In genomic region chr22:19761022-19761499, GRCh38 we compare ENCODE assay signal across 15 cellular contexts. TPM values are rescaled to one million over a fixed set of nuclear protein-coding genes. Genes with fewer than 3 reads are reported as not detected.
DNase-seq lines count a peak whose midpoint lies in the region; ATAC-seq and TF ChIP-seq lines count a peak whose summit lies in the region.
"Had no signal": no experiment of that assay in that cellular context is flagged by ENCODE, and none has a peak within 500 bp of the region (broad histone marks: within the 10 kb centered on the region; RNA-seq: fewer than 3 reads in every experiment).

No MANE protein-coding gene starts in this region.

- H2AK5ac ChIP-seq in mesenchymal stem cell (ENCODE audit: low read length, severe bottlenecking), result no peak overlapping the region

- peak overlapping the region in 5 of 12 donors; percentile 13 to 36 (median 28) for H3K4me3 ChIP-seq in heart left ventricle
- H3K4me3 ChIP-seq in mesenchymal stem cell (ENCODE audit: insufficient read depth in 1 of 2, low read depth in 1 of 2, low read length in 2 of 2), result peak overlapping the region in 1 of 2 experiments; percentile 41
- peak overlapping the region; percentile 6 to 27 for H3K4me3 ChIP-seq in aorta (ENCODE audit: low read length in 2 of 2)

- ATAC-seq in Right ventricle myocardium inferior, result no peak
- ATAC-seq in heart left ventricle, result no peak
- ATAC-seq in activated T-helper 17 cell treated with anti-CD3 and anti-CD28 coated beads, Interleukin-2, amount 50 U/mL, for 72 hours (replicated peaks), result no peak
- no peak for ATAC-seq in aorta (ENCODE audit: low FRiP score)
- ATAC-seq in GM18858 (IDR thresholded peaks at IDR 0.05; ENCODE audit: unreplicated experiment), result no peak
- ATAC-seq: activated CD4-positive, CD25-positive, alpha-beta regulatory T cell treated with anti-CD3 and anti-CD28 coated beads, Interleukin-2, amount 50 U/mL, for 24 hours; activated T-cell treated with anti-CD3 and anti-CD28 coated beads, Interleukin-2, amount 50 U/mL, for 4 hours had no signal

- no peak overlapping the region for H2AFZ ChIP-seq in mesenchymal stem cell (ENCODE audit: low read depth, low read length)

- no peak overlapping the region for H4K8ac ChIP-seq in mesenchymal stem cell (ENCODE audit: low read length)

- no peak overlapping the region for H3K27ac Mint-ChIP-seq in activated T-helper 17 cell treated with anti-CD3 and anti-CD28 coated beads, Interleukin-2, amount 50 U/mL, for 72 hours
- H3K27ac Mint-ChIP-seq: nephron; stimulated activated naive CD8-positive, alpha-beta T cell treated with anti-CD3 and anti-CD28 coated beads, Interleukin-15, Interleukin-2, amounts not matched to agents 100 ng/mL and 50 ng/mL, for 24 hours had no signal

- no peak overlapping the region for H2BK15ac ChIP-seq in mesenchymal stem cell (ENCODE audit: low read depth, poor library complexity, severe bottlenecking)

- H3K9me3 Mint-ChIP-seq in activated T-helper 17 cell treated with anti-CD3 and anti-CD28 coated beads, Interleukin-2, amount 50 U/mL, for 72 hours, result no peaks in the 10 kb centered on the region
- H3K9me3 Mint-ChIP-seq: activated T-cell treated with anti-CD3 and anti-CD28 coated beads, Interleukin-2, amount 50 U/mL, for 4 hours; nephron; stimulated activated naive CD8-positive, alpha-beta T cell treated with anti-CD3 and anti-CD28 coated beads, Interleukin-15, Interleukin-2, amounts not matched to agents 100 ng/mL and 50 ng/mL, for 24 hours had no signal

- no peak overlapping the region for H2BK5ac ChIP-seq in mesenchymal stem cell (ENCODE audit: low read depth, low read length, poor library complexity, severe bottlenecking)

- H3K27me3 ChIP-seq in heart left ventricle, result peaks cover 62 to 92% (median 85%) of the 10 kb centered on the region in 9 donors
- H3K27me3 ChIP-seq in mesenchymal stem cell (ENCODE audit: control insufficient read depth in 1 of 2, insufficient read depth in 1 of 2, low read length in 2 of 2), result peaks cover 75 to 85% of the 10 kb centered on the region in 2 experiments
- no peaks in the 10 kb centered on the region for H3K27me3 ChIP-seq in aorta (ENCODE audit: control insufficient read depth in 1 of 2, insufficient read depth in 2 of 2, low read length in 1 of 2)

- no peak overlapping the region for H2BK12ac ChIP-seq in mesenchymal stem cell (ENCODE audit: low read length in 2 of 2)

- H3K4ac ChIP-seq in mesenchymal stem cell (ENCODE audit: low read depth in 1 of 2, low read length in 2 of 2), result no peak overlapping the region

- no peak for TF ChIP-seq POLR2A in heart left ventricle (IDR thresholded peaks at IDR 0.05)

- H3K79me1 ChIP-seq in mesenchymal stem cell (replicated peaks; ENCODE audit: low read length, poor library complexity, severe bottlenecking), result no peaks in the 10 kb centered on the region

- H3K23ac ChIP-seq in mesenchymal stem cell (ENCODE audit: low read length in 2 of 2), result no peak overlapping the region

- no peak overlapping the region for H3K14ac ChIP-seq in mesenchymal stem cell (ENCODE audit: low read length in 2 of 2)

- H4K91ac ChIP-seq in mesenchymal stem cell (ENCODE audit: low read length), result no peak overlapping the region

- TF ChIP-seq CTCF in heart left ventricle (IDR thresholded peaks at IDR 0.05), result no peak

- H3K27ac ChIP-seq in heart left ventricle (no peak overlapping the region), mesenchymal stem cell (ENCODE audit: low read length, poor library complexity, severe bottlenecking) (no peak overlapping the region), aorta (ENCODE audit: low read depth in 1 of 2, low read length in 2 of 2) (no peak overlapping the region)

- intact Hi-C loops in Right ventricle myocardium inferior (cut with DNase I) (no loop called here), heart left ventricle (cut with DNase I) (loop anchor here in 1 of 10 donors (5.0 kb wide), 1 partner anchor 91 kb away; the partner anchor contains the start of genes GNB1L and RTL10), aorta (cut with DNase I) (no loop called here), posterior cingulate gyrus (cut with DNase I) (no loop called here)

- H3K18ac ChIP-seq in mesenchymal stem cell (ENCODE audit: low read depth in 1 of 2, low read length in 2 of 2), result no peak overlapping the region

- peaks cover 12% of the 10 kb centered on the region for H3K4me1 Mint-ChIP-seq in activated T-helper 17 cell treated with anti-CD3 and anti-CD28 coated beads, Interleukin-2, amount 50 U/mL, for 72 hours

- H3K9me3 ChIP-seq in heart left ventricle (no peaks in the 10 kb centered on the region), mesenchymal stem cell (ENCODE audit: control insufficient read depth, low read length) (no peaks in the 10 kb centered on the region), aorta (ENCODE audit: control insufficient read depth, low read length) (no peaks in the 10 kb centered on the region)

- WGBS in heart left ventricle, 4 donors, result 2 to 10% (median 5%) methylated on average over 6 to 70 of the region's 70 CpGs
- WGBS in mesenchymal stem cell, result 0% methylated on average over 31 of the region's 70 CpGs
- 8 to 14% methylated on average over 22 to 70 of the region's 70 CpGs for WGBS in aorta, 2 donors

- peak overlapping the region; percentile 29 for H3K9ac ChIP-seq in mesenchymal stem cell (ENCODE audit: low read length)

- peak overlapping the region; percentile 56 for H3K4me3 Mint-ChIP-seq in activated T-helper 17 cell treated with anti-CD3 and anti-CD28 coated beads, Interleukin-2, amount 50 U/mL, for 72 hours

- no peaks in the 10 kb centered on the region for H3K36me3 ChIP-seq in heart left ventricle
- H3K36me3 ChIP-seq in mesenchymal stem cell (ENCODE audit: control insufficient read depth in 1 of 2, insufficient read depth in 2 of 2, low read depth in 1 of 2, low read length in 2 of 2), result peaks cover 0 to 5% of the 10 kb centered on the region in 2 experiments
- H3K36me3 ChIP-seq in aorta (ENCODE audit: control insufficient read depth in 1 of 2, insufficient read depth in 2 of 2, low read length in 1 of 2), result no peaks in the 10 kb centered on the region

- H3K27me3 Mint-ChIP-seq in activated T-helper 17 cell treated with anti-CD3 and anti-CD28 coated beads, Interleukin-2, amount 50 U/mL, for 72 hours, result peaks cover 39% of the 10 kb centered on the region

- H3K4me2 ChIP-seq in mesenchymal stem cell (ENCODE audit: low read length, poor library complexity, severe bottlenecking), result peak overlapping the region; percentile 67

- H2BK120ac ChIP-seq in mesenchymal stem cell (ENCODE audit: low read depth, low read length), result no peak overlapping the region

- H3K4me1 ChIP-seq in heart left ventricle (peaks cover 0 to 46% (median 18%) of the 10 kb centered on the region in 12 donors), mesenchymal stem cell (ENCODE audit: control insufficient read depth, insufficient read depth, low read depth, low read length) (peaks cover 34% of the 10 kb centered on the region), aorta (ENCODE audit: control insufficient read depth in 1 of 2, insufficient read depth in 2 of 2, low read length in 2 of 2) (no peaks in the 10 kb centered on the region)

- DNase-seq in Right ventricle myocardium inferior (ENCODE audit: missing footprints) (peak; percentile 20), heart left ventricle (no peak), mesenchymal stem cell (no peak), aorta (no peak), NCI-H446 treated with DMSO at 0.1 percent for 48 hours (lab: John Stamatoyannopoulos, UW) (no peak), posterior cingulate gyrus (no peak)
- DNase-seq: activated T-cell treated with anti-CD3 and anti-CD28 coated beads, Interleukin-2, amount 50 U/mL, for 4 hours; NCI-H446; Right ventricle myocardium superior; stimulated activated CD4-positive, alpha-beta T cell treated with anti-CD3 and anti-CD28 coated beads, Interleukin-1b, Interleukin-23, amount 100 ng/mL, for 48 hours had no signal

- H3K36me3 Mint-ChIP-seq in activated T-helper 17 cell treated with anti-CD3 and anti-CD28 coated beads, Interleukin-2, amount 50 U/mL, for 72 hours (ENCODE audit: low read depth), result peaks cover 9% of the 10 kb centered on the region

RNA-seq across cellular contexts. Expression of gene TBX1, which starts 0.5 kb away (rescaled TPM):
- total RNA-seq in Right ventricle myocardium inferior, result 3.6 TPM
- 1 to 10 TPM in 4 of 9 donors, under 1 TPM in 4, not detected in 1; 0.28 to 3.1 (median 1.2) TPM for total RNA-seq in heart left ventricle
- polyA plus RNA-seq in heart left ventricle, result under 1 TPM; 0.11 to 0.95 TPM
- total RNA-seq in activated T-helper 17 cell treated with anti-CD3 and anti-CD28 coated beads, Interleukin-2, amount 50 U/mL, for 72 hours, result not detected
- polyA plus RNA-seq in mesenchymal stem cell (2013, experiment 1 of 2), result 2.4 TPM
- polyA plus RNA-seq in mesenchymal stem cell (2013, experiment 2 of 2), result 2.5 TPM
- 1 to 10 TPM; 2.3 to 5.6 TPM for total RNA-seq in aorta
- 1 to 10 TPM; 1.1 to 7.8 TPM for polyA plus RNA-seq in aorta
- total RNA-seq: activated T-cell treated with anti-CD3 and anti-CD28 coated beads, Interleukin-2, amount 50 U/mL, for 4 hours had no signal

RNA-seq across cellular contexts. Expression of gene GP1BB, which starts 37.7 kb away (rescaled TPM):
- total RNA-seq in Right ventricle myocardium inferior (not detected), heart left ventricle (10 to 100 TPM in 3 of 9 donors, 1 to 10 TPM in 3, not detected in 3; 1.4 to 52.2 (median 10.7) TPM), aorta (1 to 10 TPM in 1 of 2 donors, not detected in 1; 3.6 TPM)
- polyA plus RNA-seq in heart left ventricle (10 to 100 TPM in 1 of 2 donors, 1 to 10 TPM in 1; 6.5 to 30.4 TPM), aorta (10 to 100 TPM in 1 of 2 donors, 1 to 10 TPM in 1; 8.1 to 29.7 TPM)
- not detected for total RNA-seq in activated T-helper 17 cell treated with anti-CD3 and anti-CD28 coated beads, Interleukin-2, amount 50 U/mL, for 72 hours
- polyA plus RNA-seq in mesenchymal stem cell (2013, experiment 1 of 2), result 1.0 TPM
- 1.2 TPM for polyA plus RNA-seq in mesenchymal stem cell (2013, experiment 2 of 2)
- total RNA-seq: Right ventricle myocardium superior had no signal

RNA-seq across cellular contexts. Expression of gene SEPTIN5, which starts 46.8 kb away (rescaled TPM):
- total RNA-seq in Right ventricle myocardium inferior (120 TPM), heart left ventricle (100 to 1,000 TPM in 7 of 9 donors, 10 to 100 TPM in 2; 88.3 to 272 (median 156) TPM), aorta (10 to 100 TPM; 32.5 to 41.5 TPM)
- polyA plus RNA-seq in heart left ventricle (100 to 1,000 TPM in 1 of 2 donors, 10 to 100 TPM in 1; 75.7 to 127 TPM), aorta (10 to 100 TPM; 26.9 to 63.3 TPM)
- under 1 TPM; 0.41 to 0.42 TPM for total RNA-seq in activated T-helper 17 cell treated with anti-CD3 and anti-CD28 coated beads, Interleukin-2, amount 50 U/mL, for 72 hours
- polyA plus RNA-seq in mesenchymal stem cell (2013, experiment 1 of 2), result 5.7 TPM
- polyA plus RNA-seq in mesenchymal stem cell (2013, experiment 2 of 2), result 6.2 TPM

Comparison
In these comparisons a context has a peak if more than half of its experiments do, and no peak if none do; other contexts are left out.
1. RNA of gene SEPTIN5, which starts 46.8 kb away (total RNA-seq): 88.3 to 272 TPM in heart left ventricle, 120 TPM in Right ventricle myocardium inferior (single experiment) and 32.5 to 41.5 TPM in aorta; 0.41 to 0.42 TPM in activated T-helper 17 cell treated with anti-CD3 and anti-CD28 coated beads, Interleukin-2, amount 50 U/mL, for 72 hours; every median in the first group is over 10 times any median in the second.